10 cellular contexts compared by ENCODE assay signal in genomic region chr17:64741924-64742670, GRCh38.
DNase-seq lines count a peak whose midpoint lies in the region; ATAC-seq, FAIRE-seq and TF ChIP-seq lines count a peak whose summit lies in the region.
"Had no signal": no experiment of that assay in that cellular context is flagged by ENCODE, and none has a peak within 500 bp of the region (broad histone marks: within the 10 kb centered on the region; RNA-seq: fewer than 3 reads in every experiment).

No MANE protein-coding gene starts in this region.

- TF ChIP-seq EP300 in K562 (IDR thresholded peaks at IDR 0.05; ENCODE audit: low read length), result no peak

- no peaks in the 10 kb centered on the region for H3K79me2 ChIP-seq in K562 (ENCODE audit: control insufficient read depth, insufficient read depth, low read length)

- H3K4me1 ChIP-seq in K562 (replicated peaks in 1 of 2; ENCODE audit: control insufficient read depth in 2 of 2, insufficient read depth in 2 of 2, low read length in 2 of 2) (no peaks in the 10 kb centered on the region; a peak in 1 of 5 replicates), right cardiac atrium (ENCODE audit: control insufficient read depth, insufficient read depth, low read length) (peaks cover 6% of the 10 kb centered on the region)

- no peak for ATAC-seq in K562
- ATAC-seq in right cardiac atrium, result peak; percentile 84 to 87
- no peak for ATAC-seq in HG03108 (IDR thresholded peaks at IDR 0.05; ENCODE audit: unreplicated experiment)
- ATAC-seq in effector memory CD8-positive, alpha-beta T cell (replicated peaks), result no peak

- H3K9me3 ChIP-seq in K562 (replicated peaks; ENCODE audit: control insufficient read depth, insufficient read depth, low read depth, low read length), result no peaks in the 10 kb centered on the region
- no peaks in the 10 kb centered on the region for H3K9me3 ChIP-seq in right cardiac atrium (ENCODE audit: control insufficient read depth, low read length)

- TF ChIP-seq CTCF in K562 (IDR thresholded peaks at IDR 0.05 in 2 of 3, conservative IDR thresholded peaks at IDR 0.05 in 1 of 3; ENCODE audit: insufficient read depth in 2 of 3, low read depth in 1 of 3, low read length in 3 of 3) (no peak), coronary artery (IDR thresholded peaks at IDR 0.05) (no peak)

- H3K9me1 ChIP-seq in K562 (ENCODE audit: control insufficient read depth, insufficient read depth, low read length), result no peaks in the 10 kb centered on the region

- H2AFZ ChIP-seq in K562 (ENCODE audit: low read depth, low read length), result peak overlapping the region; percentile 2; the same call in 1 of the 2 replicates

- no peak overlapping the region for H3K27ac ChIP-seq in K562 (ENCODE audit: extremely low read depth, low read depth, low read length)
- peak overlapping the region; percentile 43 for H3K27ac ChIP-seq in right cardiac atrium (ENCODE audit: low read length)
- H3K27ac ChIP-seq in skin epidermis, result peak overlapping the region in 17 of 21 experiments; percentile 7 to 84 (median 49)
- H3K27ac ChIP-seq in coronary artery, result peak overlapping the region in 1 of 2 donors; percentile 65

- no peak overlapping the region for H3K9ac ChIP-seq in K562 (ENCODE audit: insufficient read depth in 1 of 2, low read depth in 2 of 2, low read length in 2 of 2)

- no peaks in the 10 kb centered on the region for H3K27me3 Mint-ChIP-seq in effector memory CD8-positive, alpha-beta T cell

- H3K4me1 Mint-ChIP-seq in effector memory CD8-positive, alpha-beta T cell (ENCODE audit: low read depth in 2 of 2), result peaks cover 0 to 1% of the 10 kb centered on the region in 2 donors

- BruUV-seq in K562 (replicated peaks; lab: Mats Ljungman, UMichigan), result no TSS peak

- intact Hi-C loops in K562 (cut with micrococcal nuclease), result no loop called here
- intact Hi-C loops in right cardiac atrium (cut with DNase I), result no loop called here

- no peak overlapping the region for H3K27ac Mint-ChIP-seq in effector memory CD8-positive, alpha-beta T cell

- H3K4me2 ChIP-seq in K562 (ENCODE audit: insufficient read depth, low read length), result no peak overlapping the region

- H3K36me3 ChIP-seq in K562 (ENCODE audit: control insufficient read depth, insufficient read depth, low read length), result no peaks in the 10 kb centered on the region

- TF ChIP-seq RAD21 in K562 (CRISPR knock-in tag; conservative IDR thresholded peaks at IDR 0.05 in 1 of 2, IDR thresholded peaks at IDR 0.05 in 1 of 2), result no peak

- no peak overlapping the region for H3K4me3 ChIP-seq in K562
- H3K4me3 ChIP-seq in right cardiac atrium (ENCODE audit: low read length), result no peak overlapping the region
- no peak overlapping the region for H3K4me3 ChIP-seq in skin epidermis
- H3K4me3 ChIP-seq in coronary artery, result no peak overlapping the region

- no peaks in the 10 kb centered on the region for H3K9me3 Mint-ChIP-seq in effector memory CD8-positive, alpha-beta T cell

- POLR2A ChIA-PET in K562 (lab: Yijun Ruan, JAX), result interaction anchor here (0.7 kb wide), 1 partner anchor 237 kb away, joined by 3 read pairs; no protein-coding TSS in a partner anchor

- H3K27me3 ChIP-seq in K562 (ENCODE audit: control insufficient read depth in 2 of 2, insufficient read depth in 2 of 2, low read length in 2 of 2) (no peaks in the 10 kb centered on the region), right cardiac atrium (ENCODE audit: control insufficient read depth, insufficient read depth) (no peaks in the 10 kb centered on the region)

- H3K36me3 Mint-ChIP-seq in effector memory CD8-positive, alpha-beta T cell (ENCODE audit: insufficient read depth), result no peaks in the 10 kb centered on the region

- DNase-seq in EL, result peak; percentile 93
- no peak for DNase-seq in K562 (ENCODE audit: extremely low read depth in 1 of 4, low spot score in 3 of 4)
- peak; percentile 86 to 89 (median 86) for DNase-seq in right cardiac atrium
- DNase-seq in coronary artery (ENCODE audit: low spot score), result no peak
- DNase-seq in effector memory CD8-positive, alpha-beta T cell, result no peak
- DNase-seq in NCI-H345 (lab: John Stamatoyannopoulos, UW), result no peak
- DNase-seq: NCI-H526 treated with DMSO at 0.1 percent for 48 hours had no signal

- FAIRE-seq in K562 (lab: Jason Lieb, UNC), result no peak
- FAIRE-seq: bronchial epithelial cell had no signal

- no peaks in the 10 kb centered on the region for H4K20me1 ChIP-seq in K562 (replicated peaks; ENCODE audit: control insufficient read depth, insufficient read depth, low read length)

- 39% methylated on average over 9 of the region's 9 CpGs for WGBS in K562 (ENCODE audit: insufficient coverage, low coverage, missing lambda C conversion rate)
- WGBS in right cardiac atrium, result 47% methylated on average over 9 of the region's 9 CpGs

- in situ Hi-C loops in K562 (cut with MboI), result no loop called here

- no peak overlapping the region for H3K4me3 Mint-ChIP-seq in effector memory CD8-positive, alpha-beta T cell

- CTCF ChIA-PET in K562 (lab: Yijun Ruan, JAX; ENCODE audit: low intra/inter-chr PET ratio), result no interaction called here

- no peak for TF ChIP-seq POLR2A in K562 (conservative IDR thresholded peaks at IDR 0.05)

TF ChIP-seq in K562, 482 proteins besides CTCF, POLR2A, EP300 and RAD21:
- TF ChIP-seq UBTF (IDR thresholded peaks at IDR 0.05; ENCODE audit: borderline replicate concordance in 1 of 2, low read depth in 2 of 2, low read length in 2 of 2) (no peak), MNT (conservative IDR thresholded peaks at IDR 0.05) (no peak), HSF4 (CRISPR knock-in tag; IDR thresholded peaks at IDR 0.05; ENCODE audit: borderline replicate concordance) (no peak), SETDB1 (IDR thresholded peaks at IDR 0.05; ENCODE audit: low read length) (no peak), RBM39 (optimal IDR thresholded peaks at IDR 0.05; ENCODE audit: low read depth, low read length) (no peak), SRSF1 (IDR thresholded peaks at IDR 0.05; ENCODE audit: low read depth, low read length) (no peak), BCLAF1 (IDR thresholded peaks at IDR 0.05; ENCODE audit: borderline replicate concordance in 1 of 2, control insufficient read depth in 1 of 2, low read depth in 2 of 2, low read length in 1 of 2) (no peak), YBX1 (IDR thresholded peaks at IDR 0.05) (no peak), MYC (IDR thresholded peaks at IDR 0.05; ENCODE audit: low read depth, low read length) (no peak), MYC (CRISPR knock-in tag; IDR thresholded peaks at IDR 0.05; ENCODE audit: borderline replicate concordance, low read depth) (no peak), ZEB2 (IDR thresholded peaks at IDR 0.05) (no peak), ZNF311 (CRISPR knock-in tag; IDR thresholded peaks at IDR 0.05) (no peak)
TF ChIP-seq in K562: peak in this region for 0.

Comparison
In these comparisons a context has a peak if more than half of its experiments do, and no peak if none do; other contexts are left out.
1. DNase-seq: peak in EL (single experiment) and right cardiac atrium (3 of 3); none in K562 (0 of 4), coronary artery (single experiment), effector memory CD8-positive, alpha-beta T cell (0 of 3) and NCI-H345 (single experiment).
2. ATAC-seq: peak in right cardiac atrium (2 of 2); none in K562 (single experiment), HG03108 (single experiment) and effector memory CD8-positive, alpha-beta T cell (single experiment).